Comparison of ENCODE assay signal across 13 cellular contexts in the genomic region with DNA sequence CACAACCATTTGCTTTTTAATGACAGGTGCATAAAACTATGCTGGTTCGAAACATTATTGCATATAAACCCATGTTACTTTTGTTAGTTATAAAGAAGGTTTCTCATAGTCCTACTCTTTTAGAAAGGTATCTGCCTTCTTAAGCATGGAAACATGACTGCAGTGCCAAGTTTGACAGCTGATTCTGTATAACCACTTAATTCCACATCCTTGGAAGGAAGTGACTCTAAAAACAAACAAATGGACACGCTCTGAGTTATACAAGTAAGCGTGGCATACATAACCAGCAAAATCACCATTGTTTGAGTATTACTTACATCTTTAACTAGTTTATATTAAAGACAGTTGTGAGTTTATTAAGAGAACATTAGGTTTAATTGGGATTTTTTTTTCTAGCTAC.
"Had no signal": no experiment of that assay in that cellular context is flagged by ENCODE, and none has a peak within 500 bp of the region (broad histone marks: within the 10 kb centered on the region; RNA-seq: fewer than 3 reads in every experiment).

No MANE protein-coding gene starts in this region.

- H3K9me3 Mint-ChIP-seq: neural crest cell had no signal

- H3K27me3 Mint-ChIP-seq: T-helper 17 cell had no signal

- H3K27me3 ChIP-seq: foreskin keratinocyte, heart left ventricle had no signal

- H3K4me3 ChIP-seq: heart left ventricle, ovary, skin epidermis had no signal

- H3K4me1 Mint-ChIP-seq: T-helper 17 cell had no signal

- H3K9me3 ChIP-seq: heart left ventricle, ovary had no signal

- H3K4me3 Mint-ChIP-seq: activated CD8-positive, alpha-beta T cell treated with anti-CD3 and anti-CD28 coated beads, Interleukin-2, amount 10 ng/mL, durations not matched to agents 7 days and 5 days; neural crest cell; T-helper 17 cell; WTC11 had no signal

- H3K27ac ChIP-seq: foreskin keratinocyte, ovary had no signal

- H3K36me3 ChIP-seq: heart left ventricle, ovary had no signal

- H3K27ac Mint-ChIP-seq: activated CD8-positive, alpha-beta T cell treated with anti-CD3 and anti-CD28 coated beads, Interleukin-2, amount 10 ng/mL, durations not matched to agents 7 days and 5 days; T-helper 17 cell; WTC11 had no signal

- ATAC-seq: activated CD8-positive, alpha-beta T cell treated with anti-CD3 and anti-CD28 coated beads, Interleukin-2, amount 10 ng/mL, durations not matched to agents 7 days and 5 days; foreskin keratinocyte; T-helper 17 cell; WTC11 had no signal

- DNase-seq: activated CD4-positive, alpha-beta T cell treated with anti-CD3 and anti-CD28 coated beads for 48 hours; activated CD8-positive, alpha-beta memory T cell treated with anti-CD3 and anti-CD28 coated beads, Interleukin-2, amount 50 U/mL, for 48 hours; activated CD8-positive, alpha-beta T cell treated with anti-CD3 and anti-CD28 coated beads, Interleukin-2, amount 10 ng/mL, durations not matched to agents 7 days and 5 days; activated naive CD4-positive, alpha-beta T cell; aorta; central memory CD4-positive, alpha-beta T cell; foreskin keratinocyte; heart left ventricle; ovary; T-helper 17 cell had no signal
